8 cellular contexts compared by ENCODE assay signal in the genomic region with DNA sequence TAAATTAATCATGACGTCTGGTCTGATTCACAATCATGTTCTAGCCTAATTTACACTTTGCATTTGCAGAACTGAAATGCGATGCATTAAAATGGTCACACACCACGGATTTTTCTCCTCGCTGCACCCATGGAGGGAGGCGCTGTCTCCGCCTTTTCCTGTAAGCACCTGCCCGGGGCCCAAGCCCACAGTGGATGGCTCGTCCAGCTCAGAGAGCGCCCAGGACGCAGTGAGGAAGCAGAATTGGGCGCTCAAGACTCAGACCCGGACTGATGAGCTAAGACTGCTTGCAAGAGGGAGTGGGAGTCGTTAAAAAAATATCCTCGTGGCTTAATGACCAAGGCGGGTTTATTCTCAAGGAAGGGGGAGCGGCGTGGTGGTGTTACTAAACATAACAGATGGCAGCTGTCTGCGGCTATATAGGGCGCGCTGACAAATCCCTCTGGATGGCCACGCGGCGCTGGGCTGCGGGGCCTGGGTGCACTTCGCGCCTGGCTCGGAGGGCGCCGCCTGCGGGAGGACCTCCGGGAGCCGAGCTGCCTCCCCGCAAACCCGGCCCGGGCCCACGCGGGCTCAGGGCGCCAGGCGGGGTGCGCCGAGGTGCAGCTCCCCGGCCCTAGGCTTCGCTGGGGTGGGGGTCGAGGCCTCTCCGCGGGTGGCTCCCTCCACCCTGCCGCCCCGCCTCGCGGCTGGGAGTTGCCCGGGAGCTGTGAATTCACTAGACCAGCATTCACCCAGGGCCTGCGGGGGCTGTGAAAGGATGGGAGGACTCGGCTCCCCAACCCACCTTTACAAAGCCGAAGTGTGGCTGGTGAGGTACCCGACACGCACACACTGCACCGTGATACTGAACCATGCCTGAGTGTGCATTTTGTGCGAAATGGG.
A peak's percentile ranks its signal among the peaks of the same experiment; 100 is the strongest.
DNase-seq lines count a peak whose midpoint lies in the region; ATAC-seq and TF ChIP-seq lines count a peak whose summit lies in the region.

No MANE protein-coding gene starts in this region.

- POLR2A ChIA-PET in Panc1 (lab: Charles Lee): no interaction called here

- peaks cover 3% of the 10 kb centered on the region for H3K36me3 Mint-ChIP-seq in CD4-positive, CD25-positive, alpha-beta regulatory T cell

- peak in 2 of 3 donors; percentile 25 to 59 for DNase-seq in CD4-positive, CD25-positive, alpha-beta regulatory T cell
- DNase-seq in Panc1 (ENCODE audit: low read depth, low spot score) (no peak), amniotic epithelial cell (ENCODE audit: low read depth) (peak; percentile 46), inferior parietal cortex (ENCODE audit: extremely low spot score) (peak; percentile 39), KG1 (lab: John Stamatoyannopoulos, UW) (no peak)
- DNase-seq in stimulated activated CD4-positive, alpha-beta T cell treated with anti-CD3 and anti-CD28 coated beads, Interleukin-2, amount 100 ng/mL, for 24 hours: peak; percentile 28 to 55

- peak; percentile 41 for TF ChIP-seq CTCF in Panc1 (IDR thresholded peaks at IDR 0.05)

- peaks cover 8 to 36% (median 19%) of the 10 kb centered on the region in 4 donors for H3K4me1 Mint-ChIP-seq in CD4-positive, CD25-positive, alpha-beta regulatory T cell

- BruUV-seq in Panc1 (replicated peaks; lab: Mats Ljungman, UMichigan): no TSS peak

- H3K36me3 ChIP-seq in CD4-positive, CD25-positive, alpha-beta regulatory T cell (ENCODE audit: control insufficient read depth, insufficient read depth, low read length): no peaks in the 10 kb centered on the region
- H3K36me3 ChIP-seq in Panc1 (ENCODE audit: control insufficient read depth, insufficient read depth, low read length): no peaks in the 10 kb centered on the region

- peaks cover 79% of the 10 kb centered on the region for H3K27me3 Mint-ChIP-seq in CD4-positive, CD25-positive, alpha-beta regulatory T cell

- H3K27me3 ChIP-seq in CD4-positive, CD25-positive, alpha-beta regulatory T cell (ENCODE audit: control insufficient read depth, insufficient read depth, low read length): peaks cover 10% of the 10 kb centered on the region
- peaks cover 9% of the 10 kb centered on the region; the same call in 1 of the 2 replicates for H3K27me3 ChIP-seq in Panc1 (ENCODE audit: control insufficient read depth, insufficient read depth, low read length)

- no peaks in the 10 kb centered on the region for H3K9me3 ChIP-seq in CD4-positive, CD25-positive, alpha-beta regulatory T cell (ENCODE audit: control insufficient read depth in 2 of 2, low read length in 2 of 2)
- H3K9me3 ChIP-seq in Panc1 (ENCODE audit: control insufficient read depth, insufficient read depth, low read depth, low read length): no peaks in the 10 kb centered on the region

- H3K27ac ChIP-seq in CD4-positive, CD25-positive, alpha-beta regulatory T cell (ENCODE audit: insufficient read depth, low read length, poor library complexity, severe bottlenecking): no peak overlapping the region
- no peak overlapping the region for H3K27ac ChIP-seq in Panc1 (ENCODE audit: low read length)

- peak; percentile 68 for TF ChIP-seq POLR2A in GM19099 (IDR thresholded peaks at IDR 0.05; ENCODE audit: extremely low read depth, insufficient read length, low read depth)

- H3K4me1 ChIP-seq in CD4-positive, CD25-positive, alpha-beta regulatory T cell (ENCODE audit: control insufficient read depth, insufficient read depth, low read length, poor library complexity, severe bottlenecking): peaks cover 15% of the 10 kb centered on the region
- H3K4me1 ChIP-seq in Panc1 (ENCODE audit: control insufficient read depth, insufficient read depth, low read length): no peaks in the 10 kb centered on the region

- peak; percentile 8 to 26 for ATAC-seq in CD4-positive, CD25-positive, alpha-beta regulatory T cell (ENCODE audit: low read depth in 2 of 2)
- peak; percentile 41 for ATAC-seq in HG03342 (IDR thresholded peaks at IDR 0.05; ENCODE audit: unreplicated experiment)
- peak; percentile 61 for ATAC-seq in Panc1

- peak overlapping the region; percentile 89 to 91 (median 90) for H3K4me3 Mint-ChIP-seq in CD4-positive, CD25-positive, alpha-beta regulatory T cell

- intact Hi-C loops in Panc1 (cut with micrococcal nuclease; ENCODE audit: unreplicated experiment): no loop called here

- CTCF ChIA-PET in Panc1 (lab: Charles Lee): no interaction called here

- peak overlapping the region; percentile 71 for H3K4me3 ChIP-seq in CD4-positive, CD25-positive, alpha-beta regulatory T cell (ENCODE audit: low read depth, low read length)
- H3K4me3 ChIP-seq in Panc1 (ENCODE audit: low read depth in 2 of 2, low read length in 2 of 2): peak overlapping the region; percentile 31 to 50

- in situ Hi-C loops in Panc1 (cut with HindIII; ENCODE audit: low pct_unique_long_range_greater_than_20kb, low sequenced_read_pairs): no loop called here

- H3K9me3 Mint-ChIP-seq in CD4-positive, CD25-positive, alpha-beta regulatory T cell: peaks cover 0 to 2% (median 0%) of the 10 kb centered on the region in 7 donors

- peak overlapping the region; percentile 27 to 82 (median 70) for H3K27ac Mint-ChIP-seq in CD4-positive, CD25-positive, alpha-beta regulatory T cell

Comparison
In these comparisons a context has a peak if more than half of its experiments do, and no peak if none do; other contexts are left out.
1. DNase-seq: peak in CD4-positive, CD25-positive, alpha-beta regulatory T cell (2 of 3), amniotic epithelial cell (single experiment), inferior parietal cortex (single experiment) and stimulated activated CD4-positive, alpha-beta T cell treated with anti-CD3 and anti-CD28 coated beads, Interleukin-2, amount 100 ng/mL, for 24 hours (2 of 2); none in Panc1 (single experiment) and KG1 (single experiment).
2. Peak in every context shown above with its lines, with median percentiles within 50 percentile points of each other: ATAC-seq.